ENCODE assay signal across 8 cellular contexts in the genomic region with DNA sequence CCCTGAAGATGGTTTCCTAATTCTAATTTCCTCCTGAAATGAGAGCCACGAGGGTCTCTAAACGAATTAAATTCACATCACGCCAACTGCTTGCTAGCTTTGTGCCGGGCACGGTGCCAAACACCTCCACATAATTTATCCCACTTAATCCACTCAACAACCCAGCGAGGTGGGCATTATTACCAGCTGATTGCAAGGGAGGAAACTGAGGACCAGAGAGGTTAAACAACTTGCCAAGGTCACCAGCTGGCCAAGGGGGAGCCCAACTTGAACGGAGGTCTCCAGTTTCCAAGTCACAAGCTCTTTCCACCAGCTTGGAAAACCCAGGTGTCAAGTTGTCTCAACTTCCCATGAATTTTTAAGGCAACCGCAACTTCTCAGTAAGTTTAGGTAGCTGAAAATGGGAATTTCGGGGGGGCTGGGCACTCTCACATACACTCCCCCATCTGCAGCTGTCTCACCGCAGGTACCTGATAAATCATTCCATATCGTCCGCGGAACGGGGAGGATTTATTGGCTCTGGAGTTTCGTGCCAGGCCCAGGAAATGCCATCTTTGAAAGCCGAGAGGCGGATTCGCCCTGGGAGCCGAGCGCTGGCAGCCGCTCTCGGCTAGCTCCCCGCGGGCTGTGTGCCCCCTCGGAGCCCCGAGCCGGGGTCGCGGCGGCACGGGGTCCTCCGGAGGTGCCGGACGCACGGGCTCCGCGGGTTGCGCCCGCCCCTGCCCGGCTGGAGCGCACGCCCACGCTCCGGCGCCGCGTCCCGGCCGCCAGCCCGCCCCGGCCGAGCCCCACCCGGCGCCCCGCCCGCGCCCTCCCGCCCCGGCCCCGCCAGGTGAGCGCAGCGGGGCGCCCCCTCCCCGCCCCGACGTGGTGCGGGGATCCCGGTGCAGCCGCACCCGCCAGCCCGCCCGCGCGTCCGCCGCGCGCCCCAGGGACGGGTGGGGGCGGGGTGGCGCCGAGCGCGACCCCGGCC. TPM values are rescaled to one million over a fixed set of nuclear protein-coding genes. Genes with fewer than 3 reads are reported as not detected.
DNase-seq lines count a peak whose midpoint lies in the region; ATAC-seq and TF ChIP-seq lines count a peak whose summit lies in the region.

No MANE protein-coding gene starts in this region.

- no peaks in the 10 kb centered on the region for H3K36me3 ChIP-seq in transverse colon

- peaks cover 41% of the 10 kb centered on the region for H3K27me3 ChIP-seq in transverse colon

- H3K4me1 ChIP-seq in transverse colon, result peaks cover 0 to 36% (median 21%) of the 10 kb centered on the region in 4 donors

- DNase-seq in NCI-H2227 (lab: John Stamatoyannopoulos, UW; ENCODE audit: unreplicated experiment) (peak; percentile 18), NCI-H2227 treated with DMSO at 0.1 percent for 48 hours (lab: John Stamatoyannopoulos, UW) (no peak), iPS-NIHi7 (ENCODE audit: extremely low spot score) (peak; percentile 54), transverse colon (peak; percentile 52), T1000 (lab: John Stamatoyannopoulos, UW) (no peak)
- no peak for DNase-seq in activated CD8-positive, alpha-beta memory T cell treated with anti-CD3 and anti-CD28 coated beads, Interleukin-2, amount 50 U/mL, for 48 hours

- intact Hi-C loops in transverse colon (cut with DNase I; ENCODE audit: low total_unique reads), result no loop called here

- ATAC-seq in HG02973 (IDR thresholded peaks at IDR 0.05; ENCODE audit: unreplicated experiment), result no peak

- peak overlapping the region; percentile 34 to 59 (median 52) for H3K4me3 ChIP-seq in transverse colon

- H3K9me3 ChIP-seq in transverse colon, result no peaks in the 10 kb centered on the region

- no peak for TF ChIP-seq EP300 in transverse colon (IDR thresholded peaks at IDR 0.05; ENCODE audit: low read depth)

- TF ChIP-seq CTCF in VCaP (conservative IDR thresholded peaks at IDR 0.05) (no peak), transverse colon (IDR thresholded peaks at IDR 0.05) (no peak)

- WGBS in transverse colon (ENCODE audit: low coverage in 1 of 2), 2 donors, result 15% methylated on average over 27 of the region's 85 CpGs; no CpG with 5 or more reads in 1 of the 2 donors

- H3K27ac ChIP-seq in VCaP (peak overlapping the region; percentile 97), transverse colon (peak overlapping the region; percentile 60 to 80 (median 76))

- in situ Hi-C loops in transverse colon (cut with MboI; ENCODE audit: low pct_ligation_motif_present in 1 of 4, low pct_unique_long_range_greater_than_20kb in 1 of 4, low sequenced_read_pairs in 3 of 4), result no loop called here

- no peak for TF ChIP-seq POLR2A in transverse colon (IDR thresholded peaks at IDR 0.05)

RNA-seq across cellular contexts. Expression of gene PTPN3, which starts 0.6 kb away (rescaled TPM):
- 10 to 100 TPM; 12.7 to 27.0 (median 18.1) TPM for total RNA-seq in transverse colon

Comparison
In these comparisons a context has a peak if more than half of its experiments do, and no peak if none do; other contexts are left out.
1. DNase-seq: peak in NCI-H2227 (single experiment), iPS-NIHi7 (single experiment) and transverse colon (single experiment); none in NCI-H2227 treated with DMSO at 0.1 percent for 48 hours (single experiment), T1000 (single experiment) and activated CD8-positive, alpha-beta memory T cell treated with anti-CD3 and anti-CD28 coated beads, Interleukin-2, amount 50 U/mL, for 48 hours (single experiment).